10 cellular contexts compared by ENCODE assay signal in the genomic region with DNA sequence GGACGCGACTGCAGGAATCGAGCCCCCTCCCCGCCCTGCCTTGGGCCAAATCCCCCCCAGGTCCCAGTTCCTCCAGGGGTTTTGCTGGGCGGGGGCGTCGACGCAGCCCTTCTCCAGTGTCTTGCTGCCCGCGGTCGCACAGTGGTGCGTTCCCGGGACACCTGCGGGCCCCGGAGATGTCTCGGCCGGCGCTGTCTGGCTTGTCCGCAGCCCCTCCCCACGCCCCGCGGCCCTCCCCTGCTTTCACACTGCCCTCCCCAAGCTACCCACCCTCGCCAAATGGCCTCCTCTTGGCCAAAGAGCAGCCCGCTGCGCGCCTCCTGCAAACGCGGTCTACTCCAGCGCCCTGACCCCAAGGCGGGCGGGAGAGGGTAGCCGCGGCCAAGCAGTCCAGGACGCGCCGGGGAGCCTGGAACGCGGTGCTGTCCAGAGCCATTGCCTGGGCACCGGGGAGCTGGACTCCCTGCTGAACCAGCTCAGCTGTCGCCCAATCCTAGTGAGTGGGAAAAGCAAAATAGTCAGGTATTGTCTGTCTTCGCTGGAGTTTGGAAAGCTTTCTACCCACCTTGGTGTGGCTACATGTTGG. TPM values are rescaled to one million over a fixed set of nuclear protein-coding genes. Genes with fewer than 3 reads are reported as not detected.
DNase-seq lines count a peak whose midpoint lies in the region; ATAC-seq and TF ChIP-seq lines count a peak whose summit lies in the region.
"Had no signal": no experiment of that assay in that cellular context is flagged by ENCODE, and none has a peak within 500 bp of the region (broad histone marks: within the 10 kb centered on the region; RNA-seq: fewer than 3 reads in every experiment).

No MANE protein-coding gene starts in this region.

- POLR2A ChIA-PET in HEK293 (lab: Yijun Ruan, JAX), result interaction anchor here (1.3 to 1.4 kb wide), 2 partner anchors 14 to 33 kb away, joined by 3 to 4 read pairs; no protein-coding TSS in a partner anchor

- ATAC-seq in HG03039 (IDR thresholded peaks at IDR 0.05; ENCODE audit: unreplicated experiment), result no peak

- peaks cover 7% of the 10 kb centered on the region for H3K4me1 Mint-ChIP-seq in T-helper 2 cell treated with Interferon-gamma antibody and Interleukin-4, amounts not matched to agents 5 μg/mL and 100 μg/mL, for 36 hours (ENCODE audit: low read depth)

- no peaks in the 10 kb centered on the region for H3K36me3 Mint-ChIP-seq in T-helper 2 cell treated with Interferon-gamma antibody and Interleukin-4, amounts not matched to agents 5 μg/mL and 100 μg/mL, for 36 hours (ENCODE audit: low read depth)

- in situ Hi-C loops in brain microvascular endothelial cell (cut with HindIII; ENCODE audit: low pct_ligation_motif_present, low sequenced_read_pairs), result no loop called here

- no peak for TF ChIP-seq POLR2A in stomach (IDR thresholded peaks at IDR 0.05)

- H3K9me3 Mint-ChIP-seq in T-helper 2 cell treated with Interferon-gamma antibody and Interleukin-4, amounts not matched to agents 5 μg/mL and 100 μg/mL, for 36 hours, result no peaks in the 10 kb centered on the region
- H3K9me3 Mint-ChIP-seq: activated naive CD4-positive, alpha-beta T cell treated with anti-CD3 and anti-CD28 coated beads for 36 hours had no signal

- no peak for DNase-seq in brain microvascular endothelial cell
- DNase-seq in islet precursor cell, result peak; percentile 77
- no peak for DNase-seq in stomach
- no peak for DNase-seq in T-helper 2 cell treated with Interferon-gamma antibody and Interleukin-4, amounts not matched to agents 5 μg/mL and 100 μg/mL, for 36 hours (ENCODE audit: low spot score)
- no peak for DNase-seq in cerebellum (ENCODE audit: low spot score)
- no peak for DNase-seq in RPMI8226
- DNase-seq: activated naive CD4-positive, alpha-beta T cell treated with anti-CD3 and anti-CD28 coated beads for 36 hours; SW 1271 had no signal

- peaks cover 66% of the 10 kb centered on the region for H3K27me3 Mint-ChIP-seq in T-helper 2 cell treated with Interferon-gamma antibody and Interleukin-4, amounts not matched to agents 5 μg/mL and 100 μg/mL, for 36 hours (ENCODE audit: low read depth)

- no peak for TF ChIP-seq CTCF in HEK293 (tag by site-specific recombination; IDR thresholded peaks at IDR 0.05)
- TF ChIP-seq CTCF in brain microvascular endothelial cell (IDR thresholded peaks at IDR 0.05; ENCODE audit: low read depth, low read length, missing control alignments), result no peak
- no peak for TF ChIP-seq CTCF in stomach (IDR thresholded peaks at IDR 0.05)

- intact Hi-C loops in stomach (cut with DNase I; ENCODE audit: low total_unique reads), result loop anchor here (5.0 to 10.0 kb wide), 2 partner anchors 215 to 1688 kb away; no protein-coding TSS in a partner anchor

- no peak overlapping the region for H3K4me3 Mint-ChIP-seq in T-helper 2 cell treated with Interferon-gamma antibody and Interleukin-4, amounts not matched to agents 5 μg/mL and 100 μg/mL, for 36 hours
- H3K4me3 Mint-ChIP-seq: activated naive CD4-positive, alpha-beta T cell treated with anti-CD3 and anti-CD28 coated beads for 36 hours had no signal

- H3K9me3 ChIP-seq in HEK293 (ENCODE audit: control insufficient read depth, insufficient read depth, low read depth, low read length), result no peaks in the 10 kb centered on the region
- H3K9me3 ChIP-seq in stomach, result no peaks in the 10 kb centered on the region

- H3K4me1 ChIP-seq in HEK293 (ENCODE audit: control insufficient read depth, insufficient read depth, low read length), result peaks cover 12% of the 10 kb centered on the region
- H3K4me1 ChIP-seq in stomach, result peaks cover 30 to 51% (median 44%) of the 10 kb centered on the region in 4 donors

- WGBS in stomach, 5 donors, result 0 to 2% (median 1%) methylated on average over 16 to 41 of the region's 41 CpGs

- H3K27ac ChIP-seq in HEK293 (ENCODE audit: extremely low read depth, low read depth, low read length) (no peak overlapping the region), brain microvascular endothelial cell (no peak overlapping the region), stomach (no peak overlapping the region)

- no peak for TF ChIP-seq EP300 in stomach (IDR thresholded peaks at IDR 0.05)

- H3K36me3 ChIP-seq in HEK293 (ENCODE audit: control insufficient read depth in 2 of 2, insufficient read depth in 1 of 2, low read length in 2 of 2), result no peaks in the 10 kb centered on the region
- H3K36me3 ChIP-seq in brain microvascular endothelial cell (replicated peaks), result no peaks in the 10 kb centered on the region
- no peaks in the 10 kb centered on the region for H3K36me3 ChIP-seq in stomach

- CTCF ChIA-PET in HEK293 (lab: Yijun Ruan, JAX), result interaction anchor here (0.7 to 1.4 kb wide), 5 partner anchors 10 to 213 kb away, joined by 3 to 8 read pairs (median 3); no protein-coding TSS in a partner anchor

- no peak overlapping the region for H3K27ac Mint-ChIP-seq in T-helper 2 cell treated with Interferon-gamma antibody and Interleukin-4, amounts not matched to agents 5 μg/mL and 100 μg/mL, for 36 hours
- H3K27ac Mint-ChIP-seq: activated naive CD4-positive, alpha-beta T cell treated with anti-CD3 and anti-CD28 coated beads for 36 hours had no signal

- peaks cover 42% of the 10 kb centered on the region for H3K27me3 ChIP-seq in brain microvascular endothelial cell (replicated peaks)
- peaks cover 6 to 92% (median 46%) of the 10 kb centered on the region in 3 donors for H3K27me3 ChIP-seq in stomach

- peak overlapping the region; percentile 27 for H3K4me3 ChIP-seq in HEK293 (ENCODE audit: low read depth, low read length)
- H3K4me3 ChIP-seq in brain microvascular endothelial cell (ENCODE audit: low read depth, low read length), result peak overlapping the region; percentile 37
- peak overlapping the region; percentile 35 to 49 (median 46) for H3K4me3 ChIP-seq in stomach

TF ChIP-seq in HEK293, 187 proteins besides CTCF, POLR2A, EP300 and RAD21 (continues in another document):
- TF ChIP-seq SP2 (tag by site-specific recombination; IDR thresholded peaks at IDR 0.05) (no peak), ZIC2 (tag by site-specific recombination; IDR thresholded peaks at IDR 0.05) (peak; percentile 94), SP3 (tag by site-specific recombination; IDR thresholded peaks at IDR 0.05) (peak; percentile 45), ZNF785 (tag by site-specific recombination; IDR thresholded peaks at IDR 0.05) (no peak), ZNF341 (tag by site-specific recombination; IDR thresholded peaks at IDR 0.05; ENCODE audit: low read depth) (0 out of 2 replicates have a peak, but pooled peaks have one; percentile 22), GLIS1 (tag by site-specific recombination; IDR thresholded peaks at IDR 0.05) (peak; percentile 24; the same call in 1 of the 2 replicates), ZNF677 (tag by site-specific recombination; IDR thresholded peaks at IDR 0.05) (no peak), ZNF155 (tag by site-specific recombination; IDR thresholded peaks at IDR 0.05) (no peak), ZNF335 (tag by site-specific recombination; conservative IDR thresholded peaks at IDR 0.05) (peak; percentile 68), ZNF473 (tag by site-specific recombination; IDR thresholded peaks at IDR 0.05) (no peak)
- TF ChIP-seq, protein P1, sequence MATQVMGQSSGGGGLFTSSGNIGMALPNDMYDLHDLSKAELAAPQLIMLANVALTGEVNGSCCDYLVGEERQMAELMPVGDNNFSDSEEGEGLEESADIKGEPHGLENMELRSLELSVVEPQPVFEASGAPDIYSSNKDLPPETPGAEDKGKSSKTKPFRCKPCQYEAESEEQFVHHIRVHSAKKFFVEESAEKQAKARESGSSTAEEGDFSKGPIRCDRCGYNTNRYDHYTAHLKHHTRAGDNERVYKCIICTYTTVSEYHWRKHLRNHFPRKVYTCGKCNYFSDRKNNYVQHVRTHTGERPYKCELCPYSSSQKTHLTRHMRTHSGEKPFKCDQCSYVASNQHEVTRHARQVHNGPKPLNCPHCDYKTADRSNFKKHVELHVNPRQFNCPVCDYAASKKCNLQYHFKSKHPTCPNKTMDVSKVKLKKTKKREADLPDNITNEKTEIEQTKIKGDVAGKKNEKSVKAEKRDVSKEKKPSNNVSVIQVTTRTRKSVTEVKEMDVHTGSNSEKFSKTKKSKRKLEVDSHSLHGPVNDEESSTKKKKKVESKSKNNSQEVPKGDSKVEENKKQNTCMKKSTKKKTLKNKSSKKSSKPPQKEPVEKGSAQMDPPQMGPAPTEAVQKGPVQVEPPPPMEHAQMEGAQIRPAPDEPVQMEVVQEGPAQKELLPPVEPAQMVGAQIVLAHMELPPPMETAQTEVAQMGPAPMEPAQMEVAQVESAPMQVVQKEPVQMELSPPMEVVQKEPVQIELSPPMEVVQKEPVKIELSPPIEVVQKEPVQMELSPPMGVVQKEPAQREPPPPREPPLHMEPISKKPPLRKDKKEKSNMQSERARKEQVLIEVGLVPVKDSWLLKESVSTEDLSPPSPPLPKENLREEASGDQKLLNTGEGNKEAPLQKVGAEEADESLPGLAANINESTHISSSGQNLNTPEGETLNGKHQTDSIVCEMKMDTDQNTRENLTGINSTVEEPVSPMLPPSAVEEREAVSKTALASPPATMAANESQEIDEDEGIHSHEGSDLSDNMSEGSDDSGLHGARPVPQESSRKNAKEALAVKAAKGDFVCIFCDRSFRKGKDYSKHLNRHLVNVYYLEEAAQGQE (tag by site-specific recombination; IDR thresholded peaks at IDR 0.05), result peak; percentile 79
- TF ChIP-seq, protein P2, sequence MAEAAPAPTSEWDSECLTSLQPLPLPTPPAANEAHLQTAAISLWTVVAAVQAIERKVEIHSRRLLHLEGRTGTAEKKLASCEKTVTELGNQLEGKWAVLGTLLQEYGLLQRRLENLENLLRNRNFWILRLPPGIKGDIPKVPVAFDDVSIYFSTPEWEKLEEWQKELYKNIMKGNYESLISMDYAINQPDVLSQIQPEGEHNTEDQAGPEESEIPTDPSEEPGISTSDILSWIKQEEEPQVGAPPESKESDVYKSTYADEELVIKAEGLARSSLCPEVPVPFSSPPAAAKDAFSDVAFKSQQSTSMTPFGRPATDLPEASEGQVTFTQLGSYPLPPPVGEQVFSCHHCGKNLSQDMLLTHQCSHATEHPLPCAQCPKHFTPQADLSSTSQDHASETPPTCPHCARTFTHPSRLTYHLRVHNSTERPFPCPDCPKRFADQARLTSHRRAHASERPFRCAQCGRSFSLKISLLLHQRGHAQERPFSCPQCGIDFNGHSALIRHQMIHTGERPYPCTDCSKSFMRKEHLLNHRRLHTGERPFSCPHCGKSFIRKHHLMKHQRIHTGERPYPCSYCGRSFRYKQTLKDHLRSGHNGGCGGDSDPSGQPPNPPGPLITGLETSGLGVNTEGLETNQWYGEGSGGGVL (tag by site-specific recombination; IDR thresholded peaks at IDR 0.05), result 0 out of 2 replicates have a peak, but pooled peaks have one; percentile 19

RNA-seq across cellular contexts. Expression of a gene that starts 1.1 kb away (rescaled TPM):
- total RNA-seq in stomach (1 to 10 TPM in 2 of 5 donors, under 1 TPM in 2, not detected in 1; under 0.01 to 3.1 (median 0.95) TPM), cerebellum (24.0 TPM)
- under 1 TPM; 0.12 to 0.35 (median 0.15) TPM for polyA plus RNA-seq in stomach
- total RNA-seq: activated naive CD4-positive, alpha-beta T cell treated with anti-CD3 and anti-CD28 coated beads for 36 hours had no signal
